ENCODE assay signal across 8 cellular contexts in genomic region chr13:112942689-112943308, GRCh38. TPM values are rescaled to one million over a fixed set of nuclear protein-coding genes. Genes with fewer than 3 reads are reported as not detected.
DNase-seq lines count a peak whose midpoint lies in the region; TF ChIP-seq lines count a peak whose summit lies in the region.

No MANE protein-coding gene starts in this region.

- POLR2A ChIA-PET in RWPE1 (lab: Yijun Ruan, JAX; ENCODE audit: low non-redundant PET), result no interaction called here

- peak overlapping the region; percentile 29 to 70 (median 52) for H3K27ac Mint-ChIP-seq in nephron

- H3K27ac ChIP-seq in RWPE1, result no peak overlapping the region

- H3K9me3 Mint-ChIP-seq in nephron, result no peaks in the 10 kb centered on the region

- H3K36me3 Mint-ChIP-seq in nephron (ENCODE audit: low read depth), result no peaks in the 10 kb centered on the region

- peak; percentile 88 for TF ChIP-seq CTCF in LNCAP (IDR thresholded peaks at IDR 0.05)
- peak; percentile 94 for TF ChIP-seq CTCF in RWPE1 (conservative IDR thresholded peaks at IDR 0.05; ENCODE audit: low read depth)
- peak; percentile 100 for TF ChIP-seq CTCF in fibroblast of villous mesenchyme (IDR thresholded peaks at IDR 0.05; ENCODE audit: insufficient read depth, low read depth, low read length)
- TF ChIP-seq CTCF in nephron (IDR thresholded peaks at IDR 0.05; ENCODE audit: unreplicated experiment in 3 of 3), result peak; percentile 97 to 98 (median 97)

- CTCF ChIA-PET in RWPE1 (lab: Yijun Ruan, JAX), result interaction anchor here (0.6 to 1.0 kb wide), 12 partner anchors 8 to 1060 kb away, joined by 3 to 6 read pairs (median 3); partner anchors contain the start of gene MCF2L

- H3K27me3 Mint-ChIP-seq in nephron (ENCODE audit: low read depth), result peaks cover 10% of the 10 kb centered on the region

- peaks cover 7% of the 10 kb centered on the region for H3K4me1 Mint-ChIP-seq in nephron

- H3K4me3 Mint-ChIP-seq in nephron, result peak overlapping the region; percentile 83 to 93 (median 93)

- peak; percentile 90 for DNase-seq in EL
- peak; percentile 89 for DNase-seq in H4 (ENCODE audit: low spot score)
- DNase-seq in RWPE1 (ENCODE audit: low spot score), result peak; percentile 92
- peak; percentile 90 for DNase-seq in activated T-helper 9 cell treated with anti-CD3 and anti-CD28 coated beads, Interleukin-2, amount 50 U/mL, for 16 hours (ENCODE audit: low read depth)
- DNase-seq in fibroblast of villous mesenchyme (ENCODE audit: low read depth), result peak; percentile 91
- DNase-seq in stimulated activated naive CD4-positive, alpha-beta T cell treated with Interleukin-2 at 50 U/mL for 16 hours (lab: John Stamatoyannopoulos, UW), result peak; percentile 95

- peak overlapping the region; percentile 59 for H3K4me3 ChIP-seq in fibroblast of villous mesenchyme (ENCODE audit: low read depth, low read length)

RNA-seq across cellular contexts. Expression of gene MCF2L, which starts 26.2 kb away (rescaled TPM):
- total RNA-seq in H4 (2014; rRNA removed; shearing (Covaris generic)), result 4.5 and 13.1 TPM in 2 replicates
- total RNA-seq in fibroblast of villous mesenchyme, result under 0.01 TPM in 1 of 2 replicates, not detected in the other
